1 cellular context compared by ENCODE assay signal in the genomic region with DNA sequence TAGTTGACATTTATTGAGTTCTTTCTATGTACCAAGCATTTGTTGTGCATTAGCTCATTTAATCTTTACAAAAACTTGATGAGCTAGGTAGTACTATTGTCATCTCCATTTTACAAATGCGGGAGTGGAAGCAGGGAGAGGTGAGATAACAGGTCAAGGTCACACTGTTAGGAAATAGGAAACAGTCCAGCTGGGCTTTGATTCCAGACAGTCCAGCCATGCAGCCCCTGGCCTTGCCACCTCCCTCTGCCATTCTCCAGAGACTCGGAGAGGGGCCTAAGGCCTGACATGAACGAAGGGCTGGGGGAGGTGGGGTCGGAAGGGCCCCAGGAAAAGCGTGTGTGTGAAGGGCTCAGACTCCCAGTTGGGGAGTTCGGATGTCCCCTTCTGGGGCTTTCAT.
TF ChIP-seq lines count a peak whose summit lies in the region.

No MANE protein-coding gene starts in this region.

TF ChIP-seq in HepG2, 621 proteins besides CTCF, POLR2A, EP300 and RAD21 (continues in another document):
- no peak for TF ChIP-seq ZNF781 (CRISPR knock-in tag; IDR thresholded peaks at IDR 0.05; ENCODE audit: borderline replicate concordance, not compliant biosample characterization)
- TF ChIP-seq CBFB (CRISPR knock-in tag; IDR thresholded peaks at IDR 0.05) = no peak
- TF ChIP-seq, protein P1, sequence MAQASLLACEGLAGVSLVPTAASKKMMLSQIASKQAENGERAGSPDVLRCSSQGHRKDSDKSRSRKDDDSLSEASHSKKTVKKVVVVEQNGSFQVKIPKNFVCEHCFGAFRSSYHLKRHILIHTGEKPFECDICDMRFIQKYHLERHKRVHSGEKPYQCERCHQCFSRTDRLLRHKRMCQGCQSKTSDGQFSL (CRISPR knock-in tag; IDR thresholded peaks at IDR 0.05) = no peak
- no peak for TF ChIP-seq PTBP1 (IDR thresholded peaks at IDR 0.05; ENCODE audit: low read depth, low read length, poor library complexity, severe bottlenecking)
- TF ChIP-seq ATF2 (CRISPR knock-in tag; IDR thresholded peaks at IDR 0.05) = peak; percentile 33; the same call in 1 of the 2 replicates
- TF ChIP-seq TCF7L2 (IDR thresholded peaks at IDR 0.05; ENCODE audit: low read depth, low read length) = no peak
- TF ChIP-seq, protein P2, sequence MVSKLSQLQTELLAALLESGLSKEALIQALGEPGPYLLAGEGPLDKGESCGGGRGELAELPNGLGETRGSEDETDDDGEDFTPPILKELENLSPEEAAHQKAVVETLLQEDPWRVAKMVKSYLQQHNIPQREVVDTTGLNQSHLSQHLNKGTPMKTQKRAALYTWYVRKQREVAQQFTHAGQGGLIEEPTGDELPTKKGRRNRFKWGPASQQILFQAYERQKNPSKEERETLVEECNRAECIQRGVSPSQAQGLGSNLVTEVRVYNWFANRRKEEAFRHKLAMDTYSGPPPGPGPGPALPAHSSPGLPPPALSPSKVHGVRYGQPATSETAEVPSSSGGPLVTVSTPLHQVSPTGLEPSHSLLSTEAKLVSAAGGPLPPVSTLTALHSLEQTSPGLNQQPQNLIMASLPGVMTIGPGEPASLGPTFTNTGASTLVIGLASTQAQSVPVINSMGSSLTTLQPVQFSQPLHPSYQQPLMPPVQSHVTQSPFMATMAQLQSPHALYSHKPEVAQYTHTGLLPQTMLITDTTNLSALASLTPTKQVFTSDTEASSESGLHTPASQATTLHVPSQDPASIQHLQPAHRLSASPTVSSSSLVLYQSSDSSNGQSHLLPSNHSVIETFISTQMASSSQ (IDR thresholded peaks at IDR 0.05; ENCODE audit: low read depth) = no peak
- TF ChIP-seq, protein P2 (CRISPR knock-in tag; IDR thresholded peaks at IDR 0.05; ENCODE audit: borderline replicate concordance) = no peak
- TF ChIP-seq MYC (CRISPR knock-in tag; IDR thresholded peaks at IDR 0.05; ENCODE audit: borderline replicate concordance) = peak; percentile 38; the same call in 1 of the 2 replicates
- TF ChIP-seq HNF4G (IDR thresholded peaks at IDR 0.05; ENCODE audit: borderline replicate concordance, low read depth, low read length) = no peak; the same call in 1 of the 2 replicates
- no peak; the same call in 1 of the 2 replicates for TF ChIP-seq HNF4G (CRISPR knock-in tag; IDR thresholded peaks at IDR 0.05; ENCODE audit: borderline replicate concordance, low read depth)
- TF ChIP-seq ATM (IDR thresholded peaks at IDR 0.05; ENCODE audit: borderline replicate concordance) = no peak
- TF ChIP-seq KLF15 (CRISPR knock-in tag; IDR thresholded peaks at IDR 0.05; ENCODE audit: borderline replicate concordance) = no peak
- TF ChIP-seq, protein P3, sequence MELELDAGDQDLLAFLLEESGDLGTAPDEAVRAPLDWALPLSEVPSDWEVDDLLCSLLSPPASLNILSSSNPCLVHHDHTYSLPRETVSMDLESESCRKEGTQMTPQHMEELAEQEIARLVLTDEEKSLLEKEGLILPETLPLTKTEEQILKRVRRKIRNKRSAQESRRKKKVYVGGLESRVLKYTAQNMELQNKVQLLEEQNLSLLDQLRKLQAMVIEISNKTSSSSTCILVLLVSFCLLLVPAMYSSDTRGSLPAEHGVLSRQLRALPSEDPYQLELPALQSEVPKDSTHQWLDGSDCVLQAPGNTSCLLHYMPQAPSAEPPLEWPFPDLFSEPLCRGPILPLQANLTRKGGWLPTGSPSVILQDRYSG (CRISPR knock-in tag; IDR thresholded peaks at IDR 0.05) = no peak
- peak; percentile 100 for TF ChIP-seq ZNF530 (CRISPR knock-in tag; IDR thresholded peaks at IDR 0.05; ENCODE audit: low read depth)
- no peak for TF ChIP-seq ZNF557 (CRISPR knock-in tag; IDR thresholded peaks at IDR 0.05)
- TF ChIP-seq ZNF331 (CRISPR knock-in tag; IDR thresholded peaks at IDR 0.05) = peak; percentile 73; the same call in 1 of the 2 replicates
- TF ChIP-seq PHF21A (CRISPR knock-in tag; IDR thresholded peaks at IDR 0.05) = no peak
- TF ChIP-seq ZBTB3 (CRISPR knock-in tag; IDR thresholded peaks at IDR 0.05; ENCODE audit: borderline replicate concordance, low read depth) = no peak
- no peak for TF ChIP-seq KLF12 (CRISPR knock-in tag; IDR thresholded peaks at IDR 0.05; ENCODE audit: borderline replicate concordance)
- TF ChIP-seq ELF1 (CRISPR knock-in tag; IDR thresholded peaks at IDR 0.05) = no peak
- peak; percentile 99 for TF ChIP-seq ZKSCAN5 (CRISPR knock-in tag; IDR thresholded peaks at IDR 0.05)
- peak; percentile 75 for TF ChIP-seq HNF4A (CRISPR knock-in tag; IDR thresholded peaks at IDR 0.05)
- no peak for TF ChIP-seq NBN (conservative IDR thresholded peaks at IDR 0.05)
- TF ChIP-seq NKX3-1 (CRISPR knock-in tag; IDR thresholded peaks at IDR 0.05) = no peak
- no peak for TF ChIP-seq SP1 (IDR thresholded peaks at IDR 0.05)
- TF ChIP-seq SP1 (CRISPR knock-in tag; IDR thresholded peaks at IDR 0.05) = no peak
- peak; percentile 19; the same call in 1 of the 2 replicates for TF ChIP-seq KMT2A (CRISPR knock-in tag; IDR thresholded peaks at IDR 0.05)
- TF ChIP-seq, protein P4, sequence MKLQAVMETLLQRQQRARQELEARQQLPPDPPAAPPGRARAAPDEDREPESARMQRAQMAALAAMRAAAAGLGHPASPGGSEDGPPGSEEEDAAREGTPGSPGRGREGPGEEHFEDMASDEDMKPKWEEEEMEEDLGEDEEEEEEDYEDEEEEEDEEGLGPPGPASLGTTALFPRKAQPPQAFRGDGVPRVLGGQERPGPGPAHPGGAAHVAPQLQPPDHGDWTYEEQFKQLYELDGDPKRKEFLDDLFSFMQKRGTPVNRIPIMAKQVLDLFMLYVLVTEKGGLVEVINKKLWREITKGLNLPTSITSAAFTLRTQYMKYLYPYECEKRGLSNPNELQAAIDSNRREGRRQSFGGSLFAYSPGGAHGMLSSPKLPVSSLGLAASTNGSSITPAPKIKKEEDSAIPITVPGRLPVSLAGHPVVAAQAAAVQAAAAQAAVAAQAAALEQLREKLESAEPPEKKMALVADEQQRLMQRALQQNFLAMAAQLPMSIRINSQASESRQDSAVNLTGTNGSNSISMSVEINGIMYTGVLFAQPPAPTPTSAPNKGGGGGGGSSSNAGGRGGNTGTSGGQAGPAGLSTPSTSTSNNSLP (IDR thresholded peaks at IDR 0.05; ENCODE audit: low read depth, low read length) = no peak
- no peak for TF ChIP-seq ATAD3A (CRISPR knock-in tag; IDR thresholded peaks at IDR 0.05)
- no peak for TF ChIP-seq AHR (CRISPR knock-in tag; IDR thresholded peaks at IDR 0.05)
- no peak for TF ChIP-seq ZNF552 (CRISPR knock-in tag; IDR thresholded peaks at IDR 0.05; ENCODE audit: borderline replicate concordance)
- peak; percentile 65 for TF ChIP-seq ZNF687 (CRISPR knock-in tag; IDR thresholded peaks at IDR 0.05)
- peak; percentile 54; the same call in 1 of the 2 replicates for TF ChIP-seq HOXA3 (CRISPR knock-in tag; IDR thresholded peaks at IDR 0.05)
- TF ChIP-seq FOXP1 (IDR thresholded peaks at IDR 0.05) = no peak
- peak; percentile 47; the same call in 1 of the 2 replicates for TF ChIP-seq FOXP1 (CRISPR knock-in tag; IDR thresholded peaks at IDR 0.05)
- no peak for TF ChIP-seq ZNF160 (CRISPR knock-in tag; IDR thresholded peaks at IDR 0.05)
- no peak for TF ChIP-seq KLF13 (CRISPR knock-in tag; IDR thresholded peaks at IDR 0.05)
- TF ChIP-seq ZSCAN9 (CRISPR knock-in tag; IDR thresholded peaks at IDR 0.05; ENCODE audit: borderline replicate concordance) = no peak
- no peak for TF ChIP-seq ZNF710 (CRISPR knock-in tag; IDR thresholded peaks at IDR 0.05; ENCODE audit: borderline replicate concordance)
- no peak for TF ChIP-seq HNRNPK (IDR thresholded peaks at IDR 0.05; ENCODE audit: low read depth, low read length, poor library complexity, severe bottlenecking)
- TF ChIP-seq, protein P5, sequence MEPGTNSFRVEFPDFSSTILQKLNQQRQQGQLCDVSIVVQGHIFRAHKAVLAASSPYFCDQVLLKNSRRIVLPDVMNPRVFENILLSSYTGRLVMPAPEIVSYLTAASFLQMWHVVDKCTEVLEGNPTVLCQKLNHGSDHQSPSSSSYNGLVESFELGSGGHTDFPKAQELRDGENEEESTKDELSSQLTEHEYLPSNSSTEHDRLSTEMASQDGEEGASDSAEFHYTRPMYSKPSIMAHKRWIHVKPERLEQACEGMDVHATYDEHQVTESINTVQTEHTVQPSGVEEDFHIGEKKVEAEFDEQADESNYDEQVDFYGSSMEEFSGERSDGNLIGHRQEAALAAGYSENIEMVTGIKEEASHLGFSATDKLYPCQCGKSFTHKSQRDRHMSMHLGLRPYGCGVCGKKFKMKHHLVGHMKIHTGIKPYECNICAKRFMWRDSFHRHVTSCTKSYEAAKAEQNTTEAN (CRISPR knock-in tag; conservative IDR thresholded peaks at IDR 0.05) = no peak
- no peak for TF ChIP-seq UBTF (CRISPR knock-in tag; IDR thresholded peaks at IDR 0.05)
